1 cellular context compared by ENCODE assay signal in genomic region chr2:6780765-6781274, GRCh38.
TF ChIP-seq lines count a peak whose summit lies in the region.

No MANE protein-coding gene starts in this region.

TF ChIP-seq in GM12878, 131 proteins besides CTCF, POLR2A, EP300 and RAD21 (continued from another document):
- TF ChIP-seq ZNF592 (IDR thresholded peaks at IDR 0.05) (no peak), POLR2AphosphoS2 (IDR thresholded peaks at IDR 0.05; ENCODE audit: low read depth, low read length) (no peak), RFX5 (IDR thresholded peaks at IDR 0.05; ENCODE audit: low read depth, low read length) (no peak), SMC3 (IDR thresholded peaks at IDR 0.05; ENCODE audit: borderline replicate concordance, low read length) (no peak), MYC (IDR thresholded peaks at IDR 0.05; ENCODE audit: insufficient read depth, insufficient read length, insufficient replicate concordance, low read length, severe bottlenecking) (no peak), EZH2 (IDR thresholded peaks at IDR 0.05; ENCODE audit: borderline replicate concordance, control insufficient read depth, low read depth, low read length) (no peak), GATAD2B (conservative IDR thresholded peaks at IDR 0.05; ENCODE audit: low read depth) (no peak), PML (IDR thresholded peaks at IDR 0.05; ENCODE audit: low read length) (no peak), HSF1 (IDR thresholded peaks at IDR 0.05; ENCODE audit: low read depth, low read length) (no peak), ATF2 (IDR thresholded peaks at IDR 0.05; ENCODE audit: low read length) (no peak)
